Comparison of ENCODE assay signal across 8 cellular contexts in the genomic region with DNA sequence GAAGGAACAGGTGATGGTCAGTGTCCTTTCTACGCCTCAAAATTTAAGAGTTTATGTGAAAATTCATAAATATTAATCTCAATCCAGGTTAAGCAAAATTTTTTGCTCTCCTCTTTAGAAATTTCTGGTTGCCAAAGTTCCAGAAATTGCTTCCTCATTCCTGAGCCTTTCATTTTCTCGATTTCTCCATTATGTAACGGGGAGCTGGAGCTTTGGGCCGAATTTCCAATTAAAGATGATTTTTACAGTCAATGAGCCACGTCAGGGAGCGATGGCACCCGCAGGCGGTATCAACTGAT. TPM values are rescaled to one million over a fixed set of nuclear protein-coding genes. Genes with fewer than 3 reads are reported as not detected.
DNase-seq lines count a peak whose midpoint lies in the region; ATAC-seq and TF ChIP-seq lines count a peak whose summit lies in the region.

No MANE protein-coding gene starts in this region.

- H2AFZ ChIP-seq in Loucy (ENCODE audit: low read length), result peak overlapping the region; percentile 72; the same call in 1 of the 2 replicates

- peaks cover 22% of the 10 kb centered on the region for H3K36me3 Mint-ChIP-seq in dendritic cell treated with granulocyte-macrophage colony-stimulating factor and Interleukin-4, amounts not matched to agents 40 ng/mL and 50 ng/mL, for 4 days (ENCODE audit: low read depth)
- no peaks in the 10 kb centered on the region for H3K36me3 Mint-ChIP-seq in natural killer cell

- H3K4me3 Mint-ChIP-seq in dendritic cell treated with granulocyte-macrophage colony-stimulating factor and Interleukin-4, amounts not matched to agents 40 ng/mL and 50 ng/mL, for 4 days, result peak overlapping the region; percentile 80
- H3K4me3 Mint-ChIP-seq in natural killer cell, result peak overlapping the region; percentile 94

- peak overlapping the region; percentile 86 for H3K27ac Mint-ChIP-seq in dendritic cell treated with granulocyte-macrophage colony-stimulating factor and Interleukin-4, amounts not matched to agents 40 ng/mL and 50 ng/mL, for 4 days
- peak overlapping the region; percentile 94 to 95 for H3K27ac Mint-ChIP-seq in natural killer cell

- H3K27me3 Mint-ChIP-seq in dendritic cell treated with granulocyte-macrophage colony-stimulating factor and Interleukin-4, amounts not matched to agents 40 ng/mL and 50 ng/mL, for 4 days, result peaks cover 1% of the 10 kb centered on the region
- H3K27me3 Mint-ChIP-seq in natural killer cell (ENCODE audit: low read depth in 2 of 2), result no peaks in the 10 kb centered on the region

- H3K9me3 ChIP-seq in Loucy (ENCODE audit: insufficient read depth, low read depth, low read length), result no peaks in the 10 kb centered on the region

- no peaks in the 10 kb centered on the region for H3K9me2 ChIP-seq in Loucy (replicated peaks; ENCODE audit: low read depth, low read length)

- H3K4me1 ChIP-seq in Loucy (ENCODE audit: insufficient read depth, low read length, poor library complexity, severe bottlenecking), result peaks cover 34% of the 10 kb centered on the region

- ATAC-seq in natural killer cell (no peak), left colon (no peak)

- TF ChIP-seq CTCF in AG10803 (conservative IDR thresholded peaks at IDR 0.05; ENCODE audit: low read length) (no peak), Loucy (conservative IDR thresholded peaks at IDR 0.05; ENCODE audit: low read length) (no peak), natural killer cell (IDR thresholded peaks at IDR 0.05) (no peak)

- DNase-seq in AG10803 (ENCODE audit: low read depth) (no peak), natural killer cell (no peak), left colon (no peak), NCI-H1105 (lab: John Stamatoyannopoulos, UW) (no peak), NCI-H128 (lab: John Stamatoyannopoulos, UW; ENCODE audit: unreplicated experiment) (no peak)
- no peak for DNase-seq in activated CD4-positive, CD25-positive, alpha-beta regulatory T cell (lab: John Stamatoyannopoulos, UW)

- intact Hi-C loops in dendritic cell treated with granulocyte-macrophage colony-stimulating factor and Interleukin-4, amounts not matched to agents 40 ng/mL and 50 ng/mL, for 4 days (cut with micrococcal nuclease), result no loop called here
- intact Hi-C loops in natural killer cell (cut with micrococcal nuclease) (no loop called here), left colon (cut with DNase I, micrococcal nuclease) (no loop called here)

- peak overlapping the region; percentile 47 for H3K9ac ChIP-seq in Loucy (ENCODE audit: low read depth, low read length, poor library complexity, severe bottlenecking)

- H4K20me1 ChIP-seq in Loucy (ENCODE audit: insufficient read depth, low read length, poor library complexity, severe bottlenecking), result peaks cover 7% of the 10 kb centered on the region

- H3K79me2 ChIP-seq in Loucy (ENCODE audit: insufficient read depth, low read length), result peaks cover 27% of the 10 kb centered on the region

- H3K9me3 Mint-ChIP-seq in dendritic cell treated with granulocyte-macrophage colony-stimulating factor and Interleukin-4, amounts not matched to agents 40 ng/mL and 50 ng/mL, for 4 days, result no peaks in the 10 kb centered on the region
- H3K9me3 Mint-ChIP-seq in natural killer cell, result no peaks in the 10 kb centered on the region

- H3K4me1 Mint-ChIP-seq in dendritic cell treated with granulocyte-macrophage colony-stimulating factor and Interleukin-4, amounts not matched to agents 40 ng/mL and 50 ng/mL, for 4 days (ENCODE audit: low read depth), result peaks cover 54% of the 10 kb centered on the region
- H3K4me1 Mint-ChIP-seq in natural killer cell, result peaks cover 62 to 66% of the 10 kb centered on the region in 2 donors

- H3F3A ChIP-seq in Loucy (ENCODE audit: low read depth), result 0 out of 2 replicates have a peak, but pooled peaks cover 4% of the 10 kb centered on the region

- peak overlapping the region; percentile 77 for H3K4me2 ChIP-seq in Loucy (ENCODE audit: low read depth, low read length, poor library complexity, severe bottlenecking)

- no peaks in the 10 kb centered on the region for H3K36me3 ChIP-seq in Loucy (ENCODE audit: insufficient read depth, low read length)

- H3K4me3 ChIP-seq in AG10803 (ENCODE audit: low read length) (peak overlapping the region; percentile 70), Loucy (ENCODE audit: low read length, poor library complexity, severe bottlenecking) (peak overlapping the region; percentile 79)

- no peaks in the 10 kb centered on the region for H3K27me3 ChIP-seq in Loucy (ENCODE audit: insufficient read depth, low read length, poor library complexity, severe bottlenecking)

RNA-seq across cellular contexts. Expression of a gene that starts 0.4 kb away (rescaled TPM):
- total RNA-seq in natural killer cell (100 to 1,000 TPM in 2 of 3 donors, 10 to 100 TPM in 1; 90.4 to 114 (median 109) TPM), left colon (10 to 100 TPM; 12.3 to 46.6 TPM)

RNA-seq across cellular contexts. Expression of a gene that starts 35.8 kb away (rescaled TPM):
- not detected for total RNA-seq in natural killer cell
- total RNA-seq in left colon, result under 1 TPM in 1 of 2 donors, not detected in 1; 0.20 TPM
